ENCODE assay signal across 1 cellular context in the genomic region with DNA sequence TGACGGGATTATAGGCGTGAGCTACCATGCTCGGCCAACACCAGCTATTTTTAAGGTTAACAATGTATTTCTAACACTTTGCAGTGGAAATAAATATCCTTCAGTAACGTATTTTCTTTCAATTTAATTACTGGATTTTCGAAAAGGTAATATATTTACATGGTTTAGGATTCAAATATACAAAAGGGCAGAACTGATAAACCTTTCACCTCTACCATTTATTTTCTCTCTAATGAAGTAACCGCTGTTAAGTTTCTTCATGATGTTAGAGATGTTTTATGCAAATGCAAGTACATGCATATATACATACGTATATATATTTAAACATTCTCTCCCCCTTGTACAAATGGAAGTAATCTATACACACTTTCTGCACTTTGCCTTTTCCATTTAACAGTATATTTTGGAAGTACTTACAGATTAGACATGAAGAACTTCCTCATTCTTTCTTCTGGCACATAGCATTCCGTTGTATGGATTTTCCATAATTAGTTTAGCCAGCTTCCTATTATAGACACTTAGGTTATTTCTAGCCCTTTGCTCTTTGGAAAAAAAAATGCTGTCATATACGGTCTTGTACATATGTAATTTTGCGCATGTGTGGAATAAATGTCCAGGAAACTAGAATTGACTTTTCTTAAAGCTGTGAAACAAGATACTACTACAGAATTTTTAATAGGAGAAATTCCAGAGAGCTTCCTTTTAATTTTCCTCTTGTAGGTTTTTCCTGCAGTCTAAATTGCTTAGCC.
TF ChIP-seq lines count a peak whose summit lies in the region.

No MANE protein-coding gene starts in this region.

TF ChIP-seq in HepG2, 621 proteins besides CTCF, POLR2A, EP300 and RAD21:
- TF ChIP-seq ZNF678 (CRISPR knock-in tag; IDR thresholded peaks at IDR 0.05) = no peak
- TF ChIP-seq, protein P1, sequence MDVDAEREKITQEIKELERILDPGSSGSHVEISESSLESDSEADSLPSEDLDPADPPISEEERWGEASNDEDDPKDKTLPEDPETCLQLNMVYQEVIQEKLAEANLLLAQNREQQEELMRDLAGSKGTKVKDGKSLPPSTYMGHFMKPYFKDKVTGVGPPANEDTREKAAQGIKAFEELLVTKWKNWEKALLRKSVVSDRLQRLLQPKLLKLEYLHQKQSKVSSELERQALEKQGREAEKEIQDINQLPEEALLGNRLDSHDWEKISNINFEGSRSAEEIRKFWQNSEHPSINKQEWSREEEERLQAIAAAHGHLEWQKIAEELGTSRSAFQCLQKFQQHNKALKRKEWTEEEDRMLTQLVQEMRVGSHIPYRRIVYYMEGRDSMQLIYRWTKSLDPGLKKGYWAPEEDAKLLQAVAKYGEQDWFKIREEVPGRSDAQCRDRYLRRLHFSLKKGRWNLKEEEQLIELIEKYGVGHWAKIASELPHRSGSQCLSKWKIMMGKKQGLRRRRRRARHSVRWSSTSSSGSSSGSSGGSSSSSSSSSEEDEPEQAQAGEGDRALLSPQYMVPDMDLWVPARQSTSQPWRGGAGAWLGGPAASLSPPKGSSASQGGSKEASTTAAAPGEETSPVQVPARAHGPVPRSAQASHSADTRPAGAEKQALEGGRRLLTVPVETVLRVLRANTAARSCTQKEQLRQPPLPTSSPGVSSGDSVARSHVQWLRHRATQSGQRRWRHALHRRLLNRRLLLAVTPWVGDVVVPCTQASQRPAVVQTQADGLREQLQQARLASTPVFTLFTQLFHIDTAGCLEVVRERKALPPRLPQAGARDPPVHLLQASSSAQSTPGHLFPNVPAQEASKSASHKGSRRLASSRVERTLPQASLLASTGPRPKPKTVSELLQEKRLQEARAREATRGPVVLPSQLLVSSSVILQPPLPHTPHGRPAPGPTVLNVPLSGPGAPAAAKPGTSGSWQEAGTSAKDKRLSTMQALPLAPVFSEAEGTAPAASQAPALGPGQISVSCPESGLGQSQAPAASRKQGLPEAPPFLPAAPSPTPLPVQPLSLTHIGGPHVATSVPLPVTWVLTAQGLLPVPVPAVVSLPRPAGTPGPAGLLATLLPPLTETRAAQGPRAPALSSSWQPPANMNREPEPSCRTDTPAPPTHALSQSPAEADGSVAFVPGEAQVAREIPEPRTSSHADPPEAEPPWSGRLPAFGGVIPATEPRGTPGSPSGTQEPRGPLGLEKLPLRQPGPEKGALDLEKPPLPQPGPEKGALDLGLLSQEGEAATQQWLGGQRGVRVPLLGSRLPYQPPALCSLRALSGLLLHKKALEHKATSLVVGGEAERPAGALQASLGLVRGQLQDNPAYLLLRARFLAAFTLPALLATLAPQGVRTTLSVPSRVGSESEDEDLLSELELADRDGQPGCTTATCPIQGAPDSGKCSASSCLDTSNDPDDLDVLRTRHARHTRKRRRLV (CRISPR knock-in tag; IDR thresholded peaks at IDR 0.05) = peak; percentile 73; the same call in 1 of the 2 replicates
- TF ChIP-seq, protein P2, sequence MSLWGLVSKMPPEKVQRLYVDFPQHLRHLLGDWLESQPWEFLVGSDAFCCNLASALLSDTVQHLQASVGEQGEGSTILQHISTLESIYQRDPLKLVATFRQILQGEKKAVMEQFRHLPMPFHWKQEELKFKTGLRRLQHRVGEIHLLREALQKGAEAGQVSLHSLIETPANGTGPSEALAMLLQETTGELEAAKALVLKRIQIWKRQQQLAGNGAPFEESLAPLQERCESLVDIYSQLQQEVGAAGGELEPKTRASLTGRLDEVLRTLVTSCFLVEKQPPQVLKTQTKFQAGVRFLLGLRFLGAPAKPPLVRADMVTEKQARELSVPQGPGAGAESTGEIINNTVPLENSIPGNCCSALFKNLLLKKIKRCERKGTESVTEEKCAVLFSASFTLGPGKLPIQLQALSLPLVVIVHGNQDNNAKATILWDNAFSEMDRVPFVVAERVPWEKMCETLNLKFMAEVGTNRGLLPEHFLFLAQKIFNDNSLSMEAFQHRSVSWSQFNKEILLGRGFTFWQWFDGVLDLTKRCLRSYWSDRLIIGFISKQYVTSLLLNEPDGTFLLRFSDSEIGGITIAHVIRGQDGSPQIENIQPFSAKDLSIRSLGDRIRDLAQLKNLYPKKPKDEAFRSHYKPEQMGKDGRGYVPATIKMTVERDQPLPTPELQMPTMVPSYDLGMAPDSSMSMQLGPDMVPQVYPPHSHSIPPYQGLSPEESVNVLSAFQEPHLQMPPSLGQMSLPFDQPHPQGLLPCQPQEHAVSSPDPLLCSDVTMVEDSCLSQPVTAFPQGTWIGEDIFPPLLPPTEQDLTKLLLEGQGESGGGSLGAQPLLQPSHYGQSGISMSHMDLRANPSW (CRISPR knock-in tag; IDR thresholded peaks at IDR 0.05; ENCODE audit: borderline replicate concordance) = 0 out of 2 replicates have a peak, but pooled peaks have one; percentile 14
- TF ChIP-seq MBD4 (IDR thresholded peaks at IDR 0.05; ENCODE audit: borderline replicate concordance, low read length) = 0 out of 2 replicates have a peak, but pooled peaks have one; percentile 20
- 0 out of 2 replicates have a peak, but pooled peaks have one; percentile 45 for TF ChIP-seq ARID2 (CRISPR knock-in tag; IDR thresholded peaks at IDR 0.05; ENCODE audit: borderline replicate concordance)
- TF ChIP-seq ELF3 (CRISPR knock-in tag; IDR thresholded peaks at IDR 0.05) = no peak
- TF ChIP-seq, protein P3, sequence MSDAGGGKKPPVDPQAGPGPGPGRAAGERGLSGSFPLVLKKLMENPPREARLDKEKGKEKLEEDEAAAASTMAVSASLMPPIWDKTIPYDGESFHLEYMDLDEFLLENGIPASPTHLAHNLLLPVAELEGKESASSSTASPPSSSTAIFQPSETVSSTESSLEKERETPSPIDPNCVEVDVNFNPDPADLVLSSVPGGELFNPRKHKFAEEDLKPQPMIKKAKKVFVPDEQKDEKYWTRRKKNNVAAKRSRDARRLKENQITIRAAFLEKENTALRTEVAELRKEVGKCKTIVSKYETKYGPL (CRISPR knock-in tag; IDR thresholded peaks at IDR 0.05) = peak; percentile 6; the same call in 1 of the 2 replicates
- TF ChIP-seq SNAPC2 (CRISPR knock-in tag; IDR thresholded peaks at IDR 0.05) = peak; percentile 72; the same call in 1 of the 2 replicates
- TF ChIP-seq CEBPB (IDR thresholded peaks at IDR 0.05; ENCODE audit: borderline replicate concordance, low read depth, low read length) = no peak
- peak; percentile 8; the same call in 1 of the 2 replicates for TF ChIP-seq CHD4 (IDR thresholded peaks at IDR 0.05; ENCODE audit: borderline replicate concordance, low read length)
